ENCODE assay signal across 15 cellular contexts in genomic region chr1:54354899-54355298, GRCh38. TPM values are rescaled to one million over a fixed set of nuclear protein-coding genes. Genes with fewer than 3 reads are reported as not detected.
DNase-seq lines count a peak whose midpoint lies in the region; ATAC-seq, FAIRE-seq and TF ChIP-seq lines count a peak whose summit lies in the region.
"Had no signal": no experiment of that assay in that cellular context is flagged by ENCODE, and none has a peak within 500 bp of the region (broad histone marks: within the 10 kb centered on the region; RNA-seq: fewer than 3 reads in every experiment).

No MANE protein-coding gene starts in this region.

- BruUV-seq in K562 (replicated peaks; lab: Mats Ljungman, UMichigan), result no TSS peak

- TF ChIP-seq CTCF in K562 (IDR thresholded peaks at IDR 0.05 in 2 of 3, conservative IDR thresholded peaks at IDR 0.05 in 1 of 3; ENCODE audit: insufficient read depth in 2 of 3, low read depth in 1 of 3, low read length in 3 of 3) (no peak), stomach (IDR thresholded peaks at IDR 0.05) (no peak), Peyer's patch (IDR thresholded peaks at IDR 0.05) (no peak)

- POLR2A ChIA-PET in K562 (lab: Yijun Ruan, JAX), result no interaction called here

- H3K4me1 Mint-ChIP-seq in activated T-cell treated with anti-CD3 and anti-CD28 coated beads, Interleukin-2, amount 50 U/mL, for 24 hours (ENCODE audit: low read depth), result peaks cover 92% of the 10 kb centered on the region
- H3K4me1 Mint-ChIP-seq in activated T-cell treated with anti-CD3 and anti-CD28 coated beads, Interleukin-2, amount 50 U/mL, for 72 hours (ENCODE audit: low read depth), result peaks cover 83% of the 10 kb centered on the region

- peaks cover 91% of the 10 kb centered on the region for H3K79me2 ChIP-seq in K562 (ENCODE audit: control insufficient read depth, insufficient read depth, low read length)

- DNase-seq in activated T-cell treated with anti-CD3 and anti-CD28 coated beads, Interleukin-2, amount 50 U/mL, for 24 hours, result no peak
- no peak for DNase-seq in activated T-cell treated with anti-CD3 and anti-CD28 coated beads, Interleukin-2, amount 50 U/mL, for 72 hours
- DNase-seq in K562 (ENCODE audit: extremely low read depth in 1 of 4, low spot score in 3 of 4) (no peak), lung microvascular endothelial cell (ENCODE audit: low read depth in 2 of 2) (peak; percentile 33 to 39), stomach (no peak), Peyer's patch (no peak), NCI-H748 treated with DMSO at 0.1 percent for 48 hours (lab: John Stamatoyannopoulos, UW) (no peak)
- DNase-seq: DMS153; effector CD4-positive, alpha-beta T cell; head of caudate nucleus; lower lobe of right lung; NCI-H2029 treated with DMSO at 0.1 percent for 48 hours; psoas muscle; stimulated activated CD8-positive, alpha-beta memory T cell treated with anti-CD3 and anti-CD28 coated beads, Interleukin-4, amount 100 ng/mL, for 48 hours had no signal

- peak; percentile 29 for FAIRE-seq in K562 (lab: Jason Lieb, UNC)

- TF ChIP-seq POLR2A in K562 (conservative IDR thresholded peaks at IDR 0.05) (no peak), stomach (IDR thresholded peaks at IDR 0.05) (no peak), Peyer's patch (IDR thresholded peaks at IDR 0.05) (no peak)

- 54% methylated on average over 6 of the region's 6 CpGs for WGBS in K562 (ENCODE audit: insufficient coverage, low coverage, missing lambda C conversion rate)
- whole genome bisulfite sequencing in stomach, 5 donors, result 23 to 56% (median 43%) methylated on average over 6 of the region's 6 CpGs

- no peaks in the 10 kb centered on the region for H3K27me3 Mint-ChIP-seq in activated T-cell treated with anti-CD3 and anti-CD28 coated beads, Interleukin-2, amount 50 U/mL, for 24 hours
- no peaks in the 10 kb centered on the region for H3K27me3 Mint-ChIP-seq in activated T-cell treated with anti-CD3 and anti-CD28 coated beads, Interleukin-2, amount 50 U/mL, for 72 hours (ENCODE audit: low read depth)

- H2AFZ ChIP-seq in K562 (ENCODE audit: low read depth, low read length), result no peak overlapping the region

- peak overlapping the region; percentile 64 for H3K27ac Mint-ChIP-seq in activated T-cell treated with anti-CD3 and anti-CD28 coated beads, Interleukin-2, amount 50 U/mL, for 24 hours
- H3K27ac Mint-ChIP-seq in activated T-cell treated with anti-CD3 and anti-CD28 coated beads, Interleukin-2, amount 50 U/mL, for 72 hours, result no peak overlapping the region

- TF ChIP-seq EP300 in K562 (IDR thresholded peaks at IDR 0.05; ENCODE audit: low read length) (no peak), stomach (IDR thresholded peaks at IDR 0.05) (no peak)

- no peak overlapping the region for H3K4me2 ChIP-seq in K562 (ENCODE audit: insufficient read depth, low read length)

- H3K27me3 ChIP-seq in K562 (ENCODE audit: control insufficient read depth in 2 of 2, insufficient read depth in 2 of 2, low read length in 2 of 2) (no peaks in the 10 kb centered on the region), stomach (no peaks in the 10 kb centered on the region), Peyer's patch (no peaks in the 10 kb centered on the region)

- no peak for ATAC-seq in activated T-cell treated with anti-CD3 and anti-CD28 coated beads, Interleukin-2, amount 50 U/mL, for 72 hours (replicated peaks in 1 of 2)
- ATAC-seq in K562 (peak; percentile 5; the same call in 1 of the 3 replicates), GM19328 (IDR thresholded peaks at IDR 0.05; ENCODE audit: unreplicated experiment) (no peak)
- ATAC-seq: lower lobe of right lung, psoas muscle had no signal

- peaks cover 13% of the 10 kb centered on the region for H3K36me3 Mint-ChIP-seq in activated T-cell treated with anti-CD3 and anti-CD28 coated beads, Interleukin-2, amount 50 U/mL, for 24 hours (ENCODE audit: low read depth)
- peaks cover 0 to 8% of the 10 kb centered on the region in 2 donors for H3K36me3 Mint-ChIP-seq in activated T-cell treated with anti-CD3 and anti-CD28 coated beads, Interleukin-2, amount 50 U/mL, for 72 hours (ENCODE audit: insufficient read depth in 2 of 2)

- peaks cover 40 to 48% of the 10 kb centered on the region in 2 experiments for H3K4me1 ChIP-seq in K562 (replicated peaks in 1 of 2; ENCODE audit: control insufficient read depth in 2 of 2, insufficient read depth in 2 of 2, low read length in 2 of 2)
- peaks cover 67 to 100% (median 90%) of the 10 kb centered on the region in 4 donors for H3K4me1 ChIP-seq in stomach
- H3K4me1 ChIP-seq in Peyer's patch, result peaks cover 0 to 40% (median 2%) of the 10 kb centered on the region in 4 donors

- H3K9ac ChIP-seq in K562 (ENCODE audit: insufficient read depth in 1 of 2, low read depth in 2 of 2, low read length in 2 of 2), result peak overlapping the region in 1 of 2 experiments; percentile 3; a peak in 1 of 4 replicates

- no peaks in the 10 kb centered on the region for H3K9me3 ChIP-seq in K562 (replicated peaks; ENCODE audit: control insufficient read depth, insufficient read depth, low read depth, low read length)
- no peaks in the 10 kb centered on the region for H3K9me3 ChIP-seq in stomach
- no peaks in the 10 kb centered on the region for H3K9me3 ChIP-seq in Peyer's patch
- H3K9me3 ChIP-seq: lower lobe of right lung, psoas muscle had no signal

- H3K4me3 ChIP-seq in K562, result no peak overlapping the region
- H3K4me3 ChIP-seq in stomach, result no peak overlapping the region
- H3K4me3 ChIP-seq in Peyer's patch, result no peak overlapping the region
- H3K4me3 ChIP-seq: lower lobe of right lung, psoas muscle had no signal

- H4K20me1 ChIP-seq in K562 (replicated peaks; ENCODE audit: control insufficient read depth, insufficient read depth, low read length), result peaks cover 53% of the 10 kb centered on the region

- in situ Hi-C loops in K562 (cut with MboI), result no loop called here

- no peak overlapping the region for H3K4me3 Mint-ChIP-seq in activated T-cell treated with anti-CD3 and anti-CD28 coated beads, Interleukin-2, amount 50 U/mL, for 24 hours
- H3K4me3 Mint-ChIP-seq in activated T-cell treated with anti-CD3 and anti-CD28 coated beads, Interleukin-2, amount 50 U/mL, for 72 hours, result no peak overlapping the region

- no peaks in the 10 kb centered on the region for H3K9me3 Mint-ChIP-seq in activated T-cell treated with anti-CD3 and anti-CD28 coated beads, Interleukin-2, amount 50 U/mL, for 24 hours
- no peaks in the 10 kb centered on the region for H3K9me3 Mint-ChIP-seq in activated T-cell treated with anti-CD3 and anti-CD28 coated beads, Interleukin-2, amount 50 U/mL, for 72 hours

- peaks cover 4% of the 10 kb centered on the region for H3K9me1 ChIP-seq in K562 (ENCODE audit: control insufficient read depth, insufficient read depth, low read length)

- intact Hi-C loops in K562 (cut with micrococcal nuclease) (loop anchor here (5.0 kb wide), 2 partner anchors 43 to 83 kb away; no protein-coding TSS in a partner anchor), stomach (cut with DNase I; ENCODE audit: low total_unique reads) (no loop called here)

- no peak for TF ChIP-seq RAD21 in K562 (CRISPR knock-in tag; conservative IDR thresholded peaks at IDR 0.05 in 1 of 2, IDR thresholded peaks at IDR 0.05 in 1 of 2)

- H3K27ac ChIP-seq in K562 (ENCODE audit: extremely low read depth, low read depth, low read length) (no peak overlapping the region), stomach (peak overlapping the region; percentile 49 to 82 (median 74)), Peyer's patch (peak overlapping the region in 1 of 4 donors; percentile 0)
- H3K27ac ChIP-seq: lower lobe of right lung, psoas muscle had no signal

- peaks cover 36% of the 10 kb centered on the region; the same call in 2 of the 3 replicates for H3K36me3 ChIP-seq in K562 (ENCODE audit: control insufficient read depth, insufficient read depth, low read length)
- peaks cover 0 to 9% (median 0%) of the 10 kb centered on the region in 4 donors for H3K36me3 ChIP-seq in stomach
- peaks cover 0 to 5% (median 0%) of the 10 kb centered on the region in 3 donors for H3K36me3 ChIP-seq in Peyer's patch

- CTCF ChIA-PET in K562 (lab: Yijun Ruan, JAX; ENCODE audit: low intra/inter-chr PET ratio), result no interaction called here

TF ChIP-seq in K562, 482 proteins besides CTCF, POLR2A, EP300 and RAD21 (continues in another document):
- TF ChIP-seq FOXA3 (CRISPR knock-in tag; conservative IDR thresholded peaks at IDR 0.05 in 1 of 2, IDR thresholded peaks at IDR 0.05 in 1 of 2), result 0 out of 4 replicates have a peak, but pooled peaks of 1 of the 2 experiments have one; percentile 33
- 0 out of 2 replicates have a peak, but pooled peaks have one; percentile 16 for TF ChIP-seq MAX (CRISPR knock-in tag; IDR thresholded peaks at IDR 0.05)
- TF ChIP-seq ZBTB7A (IDR thresholded peaks at IDR 0.05; ENCODE audit: borderline replicate concordance, control insufficient read depth, low read depth, low read length), result no peak
- TF ChIP-seq HNRNPK (IDR thresholded peaks at IDR 0.05; ENCODE audit: low read depth, low read length, poor library complexity, severe bottlenecking), result no peak

RNA-seq across cellular contexts. Expression of gene SSBP3, which starts 51.3 kb away (rescaled TPM):
- 10 to 100 TPM; 70.1 to 84.9 TPM for total RNA-seq in activated T-cell treated with anti-CD3 and anti-CD28 coated beads, Interleukin-2, amount 50 U/mL, for 72 hours
- 55.7 and 82.4 TPM in 2 replicates for total RNA-seq in K562 (2011; cell fraction: chromatin; rRNA removed; ENCODE audit: low replicate concordance)
- total RNA-seq in K562 (2011; cell fraction: nucleolus; rRNA removed), result 34.6 and 49.5 TPM in 2 replicates
- total RNA-seq in K562 (2011; cell fraction: nucleoplasm; rRNA removed), result 48.8 and 81.9 TPM in 2 replicates
- 23.8 and 36.9 TPM in 2 replicates for total RNA-seq in K562 (2014; rRNA removed)
- total RNA-seq in K562 (2014; rRNA removed; fragmentation: Illumina TruSeq; extraction: Trizol), result 33.8 and 44.0 TPM in 2 replicates
- total RNA-seq in K562 (2015; rRNA removed; fragmentation: Illumina TruSeq; extraction: Trizol), result 39.8 and 45.1 TPM in 2 replicates
- total RNA-seq in K562 (2021), result 102 and 106 TPM in 2 replicates
- 17.6 and 43.9 TPM in 2 replicates for polyA plus RNA-seq in K562 (2011; rRNA removed)
- 18.4 and 40.7 TPM in 2 replicates for polyA plus RNA-seq in K562 (2011; cell fraction: cytosol; rRNA removed)
- polyA plus RNA-seq in K562 (2011; cell fraction: nucleus; rRNA removed), result 39.0 and 40.4 TPM in 2 replicates
- polyA plus RNA-seq in K562 (2012), result 79.9 and 107 TPM in 2 replicates
- polyA plus RNA-seq in K562 (2014; fragmentation: Illumina TruSeq; extraction: Trizol), result 107 and 108 TPM in 2 replicates
- 1 to 10 TPM; 8.7 TPM for polyA plus RNA-seq in K562 (2014; fragmentation: Nextera tagmentation; extraction: Ambion mirVana)
- polyA plus RNA-seq in K562 (2014; rRNA removed), result 51.4 and 68.8 TPM in 2 replicates
- polyA minus RNA-seq in K562 (2011; rRNA and poly(A)+ RNA removed), result 13.2 and 17.4 TPM in 2 replicates
- polyA minus RNA-seq in K562 (2011; cell fraction: cytosol; rRNA and poly(A)+ RNA removed), result 21.6 and 33.8 TPM in 2 replicates
- 9.7 and 14.1 TPM in 2 replicates for polyA minus RNA-seq in K562 (2011; cell fraction: nucleus; rRNA and poly(A)+ RNA removed)
- total RNA-seq in lung microvascular endothelial cell, result 8.1 and 10.3 TPM in 2 replicates
- total RNA-seq in stomach, result 10 to 100 TPM in 3 of 5 donors, 1 to 10 TPM in 2; 4.3 to 77.6 (median 20.0) TPM
- polyA plus RNA-seq in stomach, result 100 to 1,000 TPM in 1 of 3 donors, 10 to 100 TPM in 2; 37.0 to 100 (median 59.5) TPM
- total RNA-seq in Peyer's patch, result 10 to 100 TPM; 19.0 to 35.2 (median 33.4) TPM

Comparison
In these comparisons a context has a peak if more than half of its experiments do, and no peak if none do; other contexts are left out.
1. DNase-seq: peak in lung microvascular endothelial cell (2 of 2); none in activated T-cell treated with anti-CD3 and anti-CD28 coated beads, Interleukin-2, amount 50 U/mL, for 24 hours (single experiment), activated T-cell treated with anti-CD3 and anti-CD28 coated beads, Interleukin-2, amount 50 U/mL, for 72 hours (0 of 2), K562 (0 of 4), stomach (single experiment), Peyer's patch (0 of 3) and NCI-H748 treated with DMSO at 0.1 percent for 48 hours (single experiment).